In genomic region chr7:36809510-36809909, GRCh38 we compare ENCODE assay signal across 21 cellular contexts.
"Had no signal": no experiment of that assay in that cellular context is flagged by ENCODE, and none has a peak within 500 bp of the region (broad histone marks: within the 10 kb centered on the region; RNA-seq: fewer than 3 reads in every experiment).

No MANE protein-coding gene starts in this region.

- H3K4me1 ChIP-seq: colonic mucosa, gastroesophageal sphincter, heart left ventricle, left lung, lower lobe of right lung had no signal

- H3K9me3 Mint-ChIP-seq: dendritic cell treated with granulocyte-macrophage colony-stimulating factor and Interleukin-4, amounts not matched to agents 40 ng/mL and 50 ng/mL, for 4 days; effector memory CD8-positive, alpha-beta T cell; endodermal cell; mesothelial cell of epicardium had no signal

- H3K27me3 ChIP-seq: colonic mucosa, foreskin keratinocyte, gastroesophageal sphincter, hepatocyte, left lung had no signal

- H3K27me3 Mint-ChIP-seq: dendritic cell treated with granulocyte-macrophage colony-stimulating factor and Interleukin-4, amounts not matched to agents 40 ng/mL and 50 ng/mL, for 4 days had no signal

- H3K27ac ChIP-seq: colonic mucosa, epithelial cell of prostate, foreskin keratinocyte, gastroesophageal sphincter, heart left ventricle, left lung, lower lobe of right lung had no signal

- ATAC-seq: effector memory CD8-positive, alpha-beta T cell; esophagus mucosa; foreskin keratinocyte; gastroesophageal sphincter; heart left ventricle; left cardiac atrium; left lung; left ventricle myocardium superior; lower lobe of right lung; mucosa of descending colon had no signal

- H3K9me3 ChIP-seq: colonic mucosa, gastroesophageal sphincter, heart left ventricle, left lung, lower lobe of right lung, mucosa of descending colon had no signal

- H3K4me3 Mint-ChIP-seq: dendritic cell treated with granulocyte-macrophage colony-stimulating factor and Interleukin-4, amounts not matched to agents 40 ng/mL and 50 ng/mL, for 4 days; effector memory CD8-positive, alpha-beta T cell; endodermal cell; mesothelial cell of epicardium had no signal

- H2AFZ ChIP-seq: hepatocyte had no signal

- H3K27ac Mint-ChIP-seq: dendritic cell treated with granulocyte-macrophage colony-stimulating factor and Interleukin-4, amounts not matched to agents 40 ng/mL and 50 ng/mL, for 4 days; endodermal cell; mesothelial cell of epicardium had no signal

- H3K36me3 ChIP-seq: colonic mucosa, gastroesophageal sphincter, heart left ventricle, left lung, lower lobe of right lung had no signal

- H3K4me2 ChIP-seq: hepatocyte had no signal

- H3K79me2 ChIP-seq: hepatocyte had no signal

- H3K4me3 ChIP-seq: colonic mucosa, gastroesophageal sphincter, heart left ventricle, hepatocyte, left lung, lower lobe of right lung, mucosa of descending colon had no signal

- H3K36me3 Mint-ChIP-seq: mesothelial cell of epicardium had no signal

- DNase-seq: colonic mucosa; cortex of kidney; effector CD8-positive, alpha-beta T cell; effector memory CD8-positive, alpha-beta T cell; endodermal cell; erythroblast; foreskin keratinocyte; heart left ventricle; hypothalamus; left cardiac atrium; left lung; left ventricle myocardium superior; lower lobe of right lung; mesenchymal stem cell; mucosa of descending colon had no signal
